In the genomic region with DNA sequence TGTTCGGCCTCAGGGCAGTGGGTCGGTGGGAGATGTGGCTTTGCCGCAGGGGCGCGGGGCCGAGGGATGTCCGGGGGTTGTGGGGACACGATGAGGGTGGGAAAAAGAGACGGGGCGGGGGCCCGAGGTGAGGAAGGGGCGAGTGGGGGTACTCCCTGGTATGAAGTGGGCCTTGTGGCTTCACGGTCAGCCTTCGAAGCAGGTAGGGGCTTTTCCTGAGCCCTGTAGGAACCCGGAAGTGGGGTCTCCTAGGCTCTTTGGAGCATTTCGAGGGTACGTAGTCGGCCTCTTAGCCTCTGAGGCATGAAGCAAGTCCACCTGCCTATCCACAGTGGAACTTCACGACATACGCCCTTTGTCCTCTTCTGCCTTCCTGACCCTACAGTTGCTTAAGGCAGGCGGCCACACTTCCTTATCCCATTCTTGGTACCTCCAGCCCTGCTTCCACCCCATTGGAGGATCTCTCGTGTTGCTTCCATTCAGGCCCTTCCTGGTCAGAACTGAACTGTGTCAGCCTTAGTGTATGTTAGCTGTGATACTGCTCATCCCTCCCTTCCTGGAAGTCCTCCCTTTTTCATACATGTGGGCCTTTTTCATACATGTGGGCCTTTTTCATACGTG, we compare ENCODE assay signal across 8 cellular contexts. TPM values are rescaled to one million over a fixed set of nuclear protein-coding genes. Genes with fewer than 3 reads are reported as not detected.
DNase-seq lines count a peak whose midpoint lies in the region; ATAC-seq and TF ChIP-seq lines count a peak whose summit lies in the region.

No MANE protein-coding gene starts in this region.

- peak overlapping the region; percentile 99 for H3K4me3 Mint-ChIP-seq in natural killer cell treated with Interleukin-12 subunit alpha and Interleukin-12 subunit beta and Interleukin-15 and Interleukin-18, amount 100 ng/mL, for 72 hours

- H3K4me3 ChIP-seq in WERI-Rb-1 (ENCODE audit: low read depth, low read length) (peak overlapping the region; percentile 82), esophagus (ENCODE audit: low read depth in 1 of 2, low read length in 2 of 2) (peak overlapping the region; percentile 81 to 98)

- peaks cover 33% of the 10 kb centered on the region for H3K36me3 Mint-ChIP-seq in natural killer cell treated with Interleukin-12 subunit alpha and Interleukin-12 subunit beta and Interleukin-15 and Interleukin-18, amount 100 ng/mL, for 72 hours

- no peaks in the 10 kb centered on the region for H3K27me3 ChIP-seq in WERI-Rb-1 (ENCODE audit: insufficient read depth, low read depth, severe bottlenecking)
- no peaks in the 10 kb centered on the region for H3K27me3 ChIP-seq in esophagus (ENCODE audit: control insufficient read depth in 1 of 2, insufficient read depth in 2 of 2, low read length in 2 of 2)

- H3K9me3 ChIP-seq in WERI-Rb-1 (ENCODE audit: severe bottlenecking) (no peaks in the 10 kb centered on the region), esophagus (ENCODE audit: control insufficient read depth in 2 of 2, insufficient read depth in 1 of 2, low read depth in 1 of 2, low read length in 1 of 2) (no peaks in the 10 kb centered on the region)

- H3K9me3 Mint-ChIP-seq in natural killer cell treated with Interleukin-12 subunit alpha and Interleukin-12 subunit beta and Interleukin-15 and Interleukin-18, amount 100 ng/mL, for 72 hours: no peaks in the 10 kb centered on the region

- TF ChIP-seq CTCF in WERI-Rb-1 (IDR thresholded peaks at IDR 0.05; ENCODE audit: low read depth, low read length): no peak

- peaks cover 55 to 57% of the 10 kb centered on the region in 2 donors for H3K4me1 Mint-ChIP-seq in natural killer cell treated with Interleukin-12 subunit alpha and Interleukin-12 subunit beta and Interleukin-15 and Interleukin-18, amount 100 ng/mL, for 72 hours (ENCODE audit: low read depth in 2 of 2)

- WGBS in esophagus, 2 donors: 2 to 4% methylated on average over 19 to 23 of the region's 23 CpGs

- H3K4me1 ChIP-seq in esophagus (ENCODE audit: control insufficient read depth in 2 of 2, insufficient read depth in 2 of 2, low read length in 1 of 2): peaks cover 6 to 7% of the 10 kb centered on the region in 2 donors

- ATAC-seq in natural killer cell treated with Interleukin-12 subunit alpha and Interleukin-12 subunit beta and Interleukin-15 and Interleukin-18, amount 100 ng/mL, for 72 hours: peak in 1 of 2 donors; percentile 36

- H3K27ac Mint-ChIP-seq in natural killer cell treated with Interleukin-12 subunit alpha and Interleukin-12 subunit beta and Interleukin-15 and Interleukin-18, amount 100 ng/mL, for 72 hours: peak overlapping the region; percentile 99

- H3K27ac ChIP-seq in WERI-Rb-1 (peak overlapping the region; percentile 98), esophagus (ENCODE audit: low read depth in 2 of 2, low read length in 1 of 2) (peak overlapping the region; percentile 92 to 96)

- H3K36me3 ChIP-seq in WERI-Rb-1 (peaks cover 40% of the 10 kb centered on the region), esophagus (ENCODE audit: control insufficient read depth in 2 of 2, insufficient read depth in 2 of 2, low read length in 1 of 2) (peaks cover 13 to 17% of the 10 kb centered on the region in 2 donors)

- no peaks in the 10 kb centered on the region for H3K27me3 Mint-ChIP-seq in natural killer cell treated with Interleukin-12 subunit alpha and Interleukin-12 subunit beta and Interleukin-15 and Interleukin-18, amount 100 ng/mL, for 72 hours

- DNase-seq in EH (ENCODE audit: low read depth) (peak; percentile 69), HT-29 (ENCODE audit: low spot score) (peak; percentile 54), WERI-Rb-1 (no peak), NCI-H1930 (lab: John Stamatoyannopoulos, UW) (no peak), NCI-H1417 treated with DMSO at 0.1 percent for 48 hours (lab: John Stamatoyannopoulos, UW) (no peak), globus pallidus (ENCODE audit: low spot score) (no peak)
- no peak for DNase-seq in natural killer cell treated with Interleukin-12 subunit alpha and Interleukin-12 subunit beta and Interleukin-15 and Interleukin-18, amount 100 ng/mL, for 72 hours (ENCODE audit: low spot score)

RNA-seq across cellular contexts. Expression of a gene that starts 0.4 kb away (rescaled TPM):
- 155 and 192 TPM in 2 replicates for total RNA-seq in HT-29 (2014; rRNA removed; shearing (Covaris generic))
- polyA plus RNA-seq in esophagus: 100 to 1,000 TPM in 1 of 2 donors, 10 to 100 TPM in 1; 52.8 to 114 TPM
- 100 to 1,000 TPM; 323 to 381 TPM for total RNA-seq in natural killer cell treated with Interleukin-12 subunit alpha and Interleukin-12 subunit beta and Interleukin-15 and Interleukin-18, amount 100 ng/mL, for 72 hours

RNA-seq across cellular contexts. Expression of a gene that starts 1.0 kb away (rescaled TPM):
- 65.0 and 68.7 TPM in 2 replicates for total RNA-seq in HT-29 (2014; rRNA removed; shearing (Covaris generic))
- polyA plus RNA-seq in esophagus: 10 to 100 TPM; 22.9 to 29.9 TPM
- 10 to 100 TPM; 58.3 to 65.6 TPM for total RNA-seq in natural killer cell treated with Interleukin-12 subunit alpha and Interleukin-12 subunit beta and Interleukin-15 and Interleukin-18, amount 100 ng/mL, for 72 hours

RNA-seq across cellular contexts. Expression of a gene that starts 16.8 kb away (rescaled TPM):
- 3.4 and 5.3 TPM in 2 replicates for total RNA-seq in HT-29 (2014; rRNA removed; shearing (Covaris generic))
- 10 to 100 TPM; 14.5 to 31.2 TPM for polyA plus RNA-seq in esophagus
- total RNA-seq in natural killer cell treated with Interleukin-12 subunit alpha and Interleukin-12 subunit beta and Interleukin-15 and Interleukin-18, amount 100 ng/mL, for 72 hours: 10 to 100 TPM; 50.0 to 91.3 TPM

RNA-seq across cellular contexts. Expression of a gene that starts 23.5 kb away (rescaled TPM):
- 0.81 and 3.2 TPM in 2 replicates for total RNA-seq in HT-29 (2014; rRNA removed; shearing (Covaris generic))
- 1 to 10 TPM; 6.5 to 8.1 TPM for polyA plus RNA-seq in esophagus
- total RNA-seq in natural killer cell treated with Interleukin-12 subunit alpha and Interleukin-12 subunit beta and Interleukin-15 and Interleukin-18, amount 100 ng/mL, for 72 hours: 10 to 100 TPM; 19.8 to 24.4 TPM

RNA-seq across cellular contexts. Expression of a gene that starts 43.5 kb away (rescaled TPM):
- 29.3 and 31.2 TPM in 2 replicates for total RNA-seq in HT-29 (2014; rRNA removed; shearing (Covaris generic))
- 1 to 10 TPM; 7.7 to 9.0 TPM for polyA plus RNA-seq in esophagus
- total RNA-seq in natural killer cell treated with Interleukin-12 subunit alpha and Interleukin-12 subunit beta and Interleukin-15 and Interleukin-18, amount 100 ng/mL, for 72 hours: 10 to 100 TPM; 35.9 to 42.5 TPM

Comparison
In these comparisons a context has a peak if more than half of its experiments do, and no peak if none do; other contexts are left out.
1. DNase-seq: peak in EH (single experiment) and HT-29 (single experiment); none in WERI-Rb-1 (single experiment), natural killer cell treated with Interleukin-12 subunit alpha and Interleukin-12 subunit beta and Interleukin-15 and Interleukin-18, amount 100 ng/mL, for 72 hours (single experiment), NCI-H1930 (0 of 2), NCI-H1417 treated with DMSO at 0.1 percent for 48 hours (single experiment) and globus pallidus (single experiment).